12 cellular contexts compared by ENCODE assay signal in genomic region chr14:52700701-52701172, GRCh38. TPM values are rescaled to one million over a fixed set of nuclear protein-coding genes. Genes with fewer than 3 reads are reported as not detected.
DNase-seq lines count a peak whose midpoint lies in the region; ATAC-seq lines count a peak whose summit lies in the region.
"Had no signal": no experiment of that assay in that cellular context is flagged by ENCODE, and none has a peak within 500 bp of the region (broad histone marks: within the 10 kb centered on the region; RNA-seq: fewer than 3 reads in every experiment).

No MANE protein-coding gene starts in this region.

- no peak overlapping the region for H3K27ac Mint-ChIP-seq in stimulated activated naive CD8-positive, alpha-beta T cell treated with anti-CD3 and anti-CD28 coated beads, Interleukin-15, amount 100 ng/mL, for 72 hours
- H3K27ac Mint-ChIP-seq: activated CD8-positive, alpha-beta memory T cell treated with anti-CD3 and anti-CD28 coated beads, Interleukin-2, amount 10 ng/mL, durations not matched to agents 7 days and 5 days had no signal

- no peak for ATAC-seq in stimulated activated naive CD8-positive, alpha-beta T cell treated with anti-CD3 and anti-CD28 coated beads, Interleukin-15, amount 100 ng/mL, for 72 hours
- no peak for ATAC-seq in HG02840 (IDR thresholded peaks at IDR 0.05; ENCODE audit: low FRiP score, unreplicated experiment)
- ATAC-seq: activated CD8-positive, alpha-beta memory T cell treated with anti-CD3 and anti-CD28 coated beads, Interleukin-2, amount 10 ng/mL, durations not matched to agents 7 days and 5 days; left cardiac atrium had no signal

- no peak overlapping the region for H3K4me3 Mint-ChIP-seq in stimulated activated naive CD8-positive, alpha-beta T cell treated with anti-CD3 and anti-CD28 coated beads, Interleukin-15, amount 100 ng/mL, for 72 hours
- H3K4me3 Mint-ChIP-seq: activated CD8-positive, alpha-beta memory T cell treated with anti-CD3 and anti-CD28 coated beads, Interleukin-2, amount 10 ng/mL, durations not matched to agents 7 days and 5 days had no signal

- H3K4me3 ChIP-seq in adipocyte (ENCODE audit: low read length) (no peak overlapping the region), subcutaneous abdominal adipose tissue (ENCODE audit: low read depth in 1 of 5, low read length in 5 of 5) (no peak overlapping the region)

- peak overlapping the region; percentile 13 for H3K27ac ChIP-seq in subcutaneous abdominal adipose tissue (ENCODE audit: low read depth, low read length)

- H3K36me3 ChIP-seq in adipocyte (ENCODE audit: control insufficient read depth, insufficient read depth, low read length, severe bottlenecking) = no peaks in the 10 kb centered on the region
- H3K36me3 ChIP-seq in subcutaneous abdominal adipose tissue (ENCODE audit: control insufficient read depth in 5 of 5, insufficient read depth in 5 of 5, low read length in 5 of 5) = no peaks in the 10 kb centered on the region

- H3K9me3 ChIP-seq in adipocyte (ENCODE audit: control insufficient read depth, low read length) (no peaks in the 10 kb centered on the region), subcutaneous abdominal adipose tissue (ENCODE audit: control insufficient read depth in 5 of 5, low read length in 5 of 5) (no peaks in the 10 kb centered on the region)

- no peaks in the 10 kb centered on the region for H3K9me3 Mint-ChIP-seq in stimulated activated naive CD8-positive, alpha-beta T cell treated with anti-CD3 and anti-CD28 coated beads, Interleukin-15, amount 100 ng/mL, for 72 hours

- no peaks in the 10 kb centered on the region for H3K27me3 ChIP-seq in adipocyte (replicated peaks; ENCODE audit: control insufficient read depth, insufficient read depth, low read length)
- no peaks in the 10 kb centered on the region for H3K27me3 ChIP-seq in subcutaneous abdominal adipose tissue (ENCODE audit: control insufficient read depth in 5 of 5, insufficient read depth in 4 of 5, low read length in 5 of 5)

- H3K9ac ChIP-seq in adipocyte (ENCODE audit: low read length) = no peak overlapping the region
- no peak overlapping the region for H3K9ac ChIP-seq in subcutaneous abdominal adipose tissue (ENCODE audit: low read length in 5 of 5)

- H3K4me1 ChIP-seq in adipocyte (ENCODE audit: control insufficient read depth, insufficient read depth, low read length) = peaks cover 7% of the 10 kb centered on the region
- peaks cover 0 to 18% (median 4%) of the 10 kb centered on the region in 5 donors for H3K4me1 ChIP-seq in subcutaneous abdominal adipose tissue (ENCODE audit: control insufficient read depth in 5 of 5, insufficient read depth in 5 of 5, low read length in 5 of 5)

- no peaks in the 10 kb centered on the region for H3K27me3 Mint-ChIP-seq in stimulated activated naive CD8-positive, alpha-beta T cell treated with anti-CD3 and anti-CD28 coated beads, Interleukin-15, amount 100 ng/mL, for 72 hours
- H3K27me3 Mint-ChIP-seq: activated CD8-positive, alpha-beta memory T cell treated with anti-CD3 and anti-CD28 coated beads, Interleukin-2, amount 10 ng/mL, durations not matched to agents 7 days and 5 days had no signal

- no peaks in the 10 kb centered on the region for H3K4me1 Mint-ChIP-seq in stimulated activated naive CD8-positive, alpha-beta T cell treated with anti-CD3 and anti-CD28 coated beads, Interleukin-15, amount 100 ng/mL, for 72 hours

- peak; percentile 81 for DNase-seq in HT-29 (ENCODE audit: low spot score)
- peak; percentile 35 for DNase-seq in adipocyte (ENCODE audit: low read depth)
- peak; percentile 88 for DNase-seq in kidney tubule cell (ENCODE audit: low spot score)
- no peak for DNase-seq in stimulated activated naive CD8-positive, alpha-beta T cell treated with anti-CD3 and anti-CD28 coated beads, Interleukin-15, amount 100 ng/mL, for 72 hours
- no peak for DNase-seq in activated effector memory CD4-positive, alpha-beta T cell treated with Interleukin-2 at 50 U/mL for 16 hours
- DNase-seq: activated CD8-positive, alpha-beta memory T cell treated with anti-CD3 and anti-CD28 coated beads, Interleukin-2, amount 10 ng/mL, durations not matched to agents 7 days and 5 days; DMS79 treated with DMSO at 0.1 percent for 48 hours; erythroblast; left cardiac atrium; T1000 had no signal

RNA-seq across cellular contexts. Expression of gene ERO1A, which starts 5.4 kb away (rescaled TPM):
- 58.8 and 62.2 TPM in 2 replicates for total RNA-seq in HT-29 (2014; rRNA removed; shearing (Covaris generic))

RNA-seq across cellular contexts. Expression of gene PSMC6, which starts 6.3 kb away (rescaled TPM):
- 52.1 and 56.2 TPM in 2 replicates for total RNA-seq in HT-29 (2014; rRNA removed; shearing (Covaris generic))

RNA-seq across cellular contexts. Expression of gene STYX, which starts 29.2 kb away (rescaled TPM):
- total RNA-seq in HT-29 (2014; rRNA removed; shearing (Covaris generic)) = 2.8 and 3.1 TPM in 2 replicates

Comparison
In these comparisons a context has a peak if more than half of its experiments do, and no peak if none do; other contexts are left out.
1. DNase-seq: peak in HT-29 (single experiment), adipocyte (single experiment) and kidney tubule cell (single experiment); none in stimulated activated naive CD8-positive, alpha-beta T cell treated with anti-CD3 and anti-CD28 coated beads, Interleukin-15, amount 100 ng/mL, for 72 hours (0 of 2) and activated effector memory CD4-positive, alpha-beta T cell treated with Interleukin-2 at 50 U/mL for 16 hours (single experiment).